In the genomic region with DNA sequence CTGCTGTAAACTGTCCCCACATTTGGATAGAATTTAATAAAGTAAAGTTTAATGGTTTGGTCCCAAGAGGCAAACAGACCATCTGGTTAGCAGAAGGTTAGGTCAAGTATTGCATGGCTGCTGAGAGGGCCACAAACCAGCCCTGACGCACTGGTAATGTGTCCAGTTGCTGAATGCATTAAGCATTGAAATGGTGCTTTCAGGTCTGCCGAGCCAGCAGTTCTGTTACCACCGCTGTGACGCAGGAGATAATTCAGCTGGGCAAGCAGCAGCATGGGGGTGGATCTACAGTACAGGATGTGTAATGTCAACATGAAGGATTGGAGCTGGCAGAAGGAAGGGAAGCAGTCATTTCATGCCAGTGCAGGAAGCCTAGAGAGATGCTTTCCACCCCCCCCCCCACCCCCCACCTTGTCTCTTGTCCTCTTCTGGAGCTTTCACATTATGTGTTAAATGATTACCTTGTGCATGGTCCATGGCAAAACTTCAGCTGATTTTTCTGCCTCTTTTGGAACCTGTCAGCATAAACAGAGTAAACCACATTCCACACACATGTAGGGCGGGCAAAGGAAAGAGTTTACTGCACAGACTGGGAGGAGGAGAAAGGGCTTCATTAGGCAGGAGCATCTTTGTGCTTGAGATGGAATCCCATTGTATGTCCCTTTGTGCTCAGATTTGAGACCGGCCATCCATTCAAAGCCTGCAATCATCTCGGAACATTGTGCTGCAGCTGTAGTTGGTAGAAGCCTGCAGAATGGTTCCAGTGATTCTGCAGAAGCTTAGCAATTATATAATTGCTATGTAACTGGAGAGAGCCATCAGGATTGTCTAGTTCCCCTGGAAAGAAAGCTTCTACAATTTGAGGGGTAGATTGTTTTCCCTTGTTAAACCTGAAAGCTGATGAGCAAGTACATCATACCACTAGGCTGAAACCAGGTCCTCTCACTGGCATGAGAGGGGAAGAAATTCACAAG, we compare ENCODE assay signal across 2 cellular contexts.
TF ChIP-seq lines count a peak whose summit lies in the region.

No MANE protein-coding gene starts in this region.

TF ChIP-seq in liver, 16 proteins besides CTCF, POLR2A, EP300 and RAD21 (continued from another document):
- TF ChIP-seq, protein P1, sequence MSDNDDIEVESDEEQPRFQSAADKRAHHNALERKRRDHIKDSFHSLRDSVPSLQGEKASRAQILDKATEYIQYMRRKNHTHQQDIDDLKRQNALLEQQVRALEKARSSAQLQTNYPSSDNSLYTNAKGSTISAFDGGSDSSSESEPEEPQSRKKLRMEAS (IDR thresholded peaks at IDR 0.05): no peak
- TF ChIP-seq GABPA (IDR thresholded peaks at IDR 0.05 in 1 of 2, conservative IDR thresholded peaks at IDR 0.05 in 1 of 2): no peak
- TF ChIP-seq RXRA (IDR thresholded peaks at IDR 0.05): no peak
- TF ChIP-seq TAF1 (conservative IDR thresholded peaks at IDR 0.05): no peak
- no peak for TF ChIP-seq JUND (IDR thresholded peaks at IDR 0.05)
- TF ChIP-seq NR2F2 (IDR thresholded peaks at IDR 0.05): no peak

TF ChIP-seq in HepG2, 621 proteins besides CTCF, POLR2A, EP300 and RAD21 (continued from another document):
- TF ChIP-seq, protein P2, sequence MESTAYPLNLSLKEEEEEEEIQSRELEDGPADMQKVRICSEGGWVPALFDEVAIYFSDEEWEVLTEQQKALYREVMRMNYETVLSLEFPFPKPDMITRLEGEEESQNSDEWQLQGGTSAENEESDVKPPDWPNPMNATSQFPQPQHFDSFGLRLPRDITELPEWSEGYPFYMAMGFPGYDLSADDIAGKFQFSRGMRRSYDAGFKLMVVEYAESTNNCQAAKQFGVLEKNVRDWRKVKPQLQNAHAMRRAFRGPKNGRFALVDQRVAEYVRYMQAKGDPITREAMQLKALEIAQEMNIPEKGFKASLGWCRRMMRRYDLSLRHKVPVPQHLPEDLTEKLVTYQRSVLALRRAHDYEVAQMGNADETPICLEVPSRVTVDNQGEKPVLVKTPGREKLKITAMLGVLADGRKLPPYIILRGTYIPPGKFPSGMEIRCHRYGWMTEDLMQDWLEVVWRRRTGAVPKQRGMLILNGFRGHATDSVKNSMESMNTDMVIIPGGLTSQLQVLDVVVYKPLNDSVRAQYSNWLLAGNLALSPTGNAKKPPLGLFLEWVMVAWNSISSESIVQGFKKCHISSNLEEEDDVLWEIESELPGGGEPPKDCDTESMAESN (CRISPR knock-in tag; conservative IDR thresholded peaks at IDR 0.05): no peak
- TF ChIP-seq, protein P3, sequence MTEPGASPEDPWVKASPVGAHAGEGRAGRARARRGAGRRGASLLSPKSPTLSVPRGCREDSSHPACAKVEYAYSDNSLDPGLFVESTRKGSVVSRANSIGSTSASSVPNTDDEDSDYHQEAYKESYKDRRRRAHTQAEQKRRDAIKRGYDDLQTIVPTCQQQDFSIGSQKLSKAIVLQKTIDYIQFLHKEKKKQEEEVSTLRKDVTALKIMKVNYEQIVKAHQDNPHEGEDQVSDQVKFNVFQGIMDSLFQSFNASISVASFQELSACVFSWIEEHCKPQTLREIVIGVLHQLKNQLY (CRISPR knock-in tag; IDR thresholded peaks at IDR 0.05): no peak
TF ChIP-seq in HepG2: peak in this region for 0.
